ENCODE assay signal across 9 cellular contexts in the genomic region with DNA sequence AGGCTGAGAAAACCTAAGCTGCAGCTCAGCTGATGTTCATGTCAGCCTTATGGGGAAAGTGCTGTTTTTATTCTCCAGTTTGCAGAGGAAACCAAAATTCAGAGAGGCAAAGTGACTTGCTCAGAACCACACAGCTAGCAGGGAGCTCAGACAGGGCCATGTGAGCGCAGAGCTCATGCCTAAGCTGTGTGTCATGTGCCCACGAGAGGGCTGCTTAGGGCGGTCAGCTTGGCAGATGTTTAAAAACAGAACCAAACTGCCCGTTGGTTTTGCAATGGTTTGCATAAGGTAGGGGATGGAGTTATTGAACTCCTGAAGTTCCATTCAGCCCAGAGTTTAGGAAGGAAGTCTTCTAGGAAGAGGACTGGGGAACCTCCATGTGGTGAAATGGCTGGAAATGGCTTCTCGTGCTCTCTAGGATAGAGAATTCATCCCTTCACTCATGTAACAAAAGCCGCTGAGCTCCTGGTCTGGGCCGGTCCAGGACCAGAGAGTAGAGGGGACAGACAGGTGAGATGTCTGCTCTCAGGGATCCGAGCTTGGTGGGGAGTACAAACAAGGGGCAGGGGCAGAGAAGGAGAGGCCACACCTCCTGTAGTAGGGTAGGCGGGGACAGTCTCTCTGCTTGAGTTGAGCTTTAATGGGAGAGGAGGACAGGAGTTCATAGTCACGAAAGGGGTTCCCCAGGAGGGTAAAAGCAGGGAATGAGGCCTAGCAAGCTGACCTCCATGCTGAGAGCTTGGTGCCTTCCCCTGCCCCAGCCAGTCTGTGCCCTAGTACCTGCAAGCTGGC. TPM values are rescaled to one million over a fixed set of nuclear protein-coding genes. Genes with fewer than 3 reads are reported as not detected.
DNase-seq lines count a peak whose midpoint lies in the region; ATAC-seq and TF ChIP-seq lines count a peak whose summit lies in the region.
"Had no signal": no experiment of that assay in that cellular context is flagged by ENCODE, and none has a peak within 500 bp of the region (broad histone marks: within the 10 kb centered on the region; RNA-seq: fewer than 3 reads in every experiment).

No MANE protein-coding gene starts in this region.

- H3K4me1 Mint-ChIP-seq in mesothelial cell of epicardium, result peaks cover 47% of the 10 kb centered on the region
- no peaks in the 10 kb centered on the region for H3K4me1 Mint-ChIP-seq in CD4-positive, alpha-beta T cell (ENCODE audit: low read depth)
- H3K4me1 Mint-ChIP-seq: activated naive CD4-positive, alpha-beta T cell treated with anti-CD3 and anti-CD28 coated beads, Interleukin-2, amount 50 U/mL, for 24 hours had no signal

- no peak for TF ChIP-seq CTCF in colonic mucosa (IDR thresholded peaks at IDR 0.05)
- TF ChIP-seq CTCF in mesothelial cell of epicardium (IDR thresholded peaks at IDR 0.05; ENCODE audit: unreplicated experiment), result no peak
- TF ChIP-seq CTCF in CD4-positive, alpha-beta T cell (IDR thresholded peaks at IDR 0.05), result no peak

- no peaks in the 10 kb centered on the region for H3K36me3 ChIP-seq in colonic mucosa

- H3K4me1 ChIP-seq in colonic mucosa, result peaks cover 24% of the 10 kb centered on the region

- H3K27me3 Mint-ChIP-seq in mesothelial cell of epicardium (ENCODE audit: low read depth), result no peaks in the 10 kb centered on the region
- H3K27me3 Mint-ChIP-seq in CD4-positive, alpha-beta T cell, result no peaks in the 10 kb centered on the region
- H3K27me3 Mint-ChIP-seq: activated naive CD4-positive, alpha-beta T cell treated with anti-CD3 and anti-CD28 coated beads, Interleukin-2, amount 50 U/mL, for 24 hours had no signal

- no peaks in the 10 kb centered on the region for H3K27me3 ChIP-seq in colonic mucosa
- no peaks in the 10 kb centered on the region for H3K27me3 ChIP-seq in CD4-positive, alpha-beta T cell (ENCODE audit: control insufficient read depth, insufficient read depth, low read length)

- H3K4me3 Mint-ChIP-seq in mesothelial cell of epicardium, result no peak overlapping the region
- H3K4me3 Mint-ChIP-seq in CD4-positive, alpha-beta T cell, result no peak overlapping the region
- H3K4me3 Mint-ChIP-seq: activated naive CD4-positive, alpha-beta T cell treated with anti-CD3 and anti-CD28 coated beads, Interleukin-2, amount 50 U/mL, for 24 hours had no signal

- DNase-seq in AG08395 (ENCODE audit: low spot score) (peak; percentile 96), LHCN-M2 (ENCODE audit: low read depth) (peak; percentile 91), colonic mucosa (no peak), mesothelial cell of epicardium (ENCODE audit: low spot score in 2 of 2, unreplicated experiment in 2 of 2) (no peak), activated gamma-delta T cell treated with Interleukin-2 at 50 U/mL for 16 hours (no peak), GM19240 (ENCODE audit: insufficient read length, low spot score) (no peak)
- DNase-seq in CD4-positive, alpha-beta T cell, result no peak

- H3K9ac ChIP-seq in colonic mucosa (ENCODE audit: low read depth in 2 of 2, low read length in 2 of 2), result peak overlapping the region; percentile 38 to 59

- H3K9me3 ChIP-seq in colonic mucosa, result no peaks in the 10 kb centered on the region
- H3K9me3 ChIP-seq in CD4-positive, alpha-beta T cell (ENCODE audit: control insufficient read depth, low read length), result no peaks in the 10 kb centered on the region

- no peak overlapping the region for H3K4me3 ChIP-seq in colonic mucosa

- H3K9me3 Mint-ChIP-seq in mesothelial cell of epicardium, result no peaks in the 10 kb centered on the region
- no peaks in the 10 kb centered on the region for H3K9me3 Mint-ChIP-seq in CD4-positive, alpha-beta T cell
- H3K9me3 Mint-ChIP-seq: activated naive CD4-positive, alpha-beta T cell treated with anti-CD3 and anti-CD28 coated beads, Interleukin-2, amount 50 U/mL, for 24 hours had no signal

- peak overlapping the region; percentile 96 for H3K27ac Mint-ChIP-seq in mesothelial cell of epicardium
- H3K27ac Mint-ChIP-seq in CD4-positive, alpha-beta T cell, result no peak overlapping the region
- H3K27ac Mint-ChIP-seq: activated naive CD4-positive, alpha-beta T cell treated with anti-CD3 and anti-CD28 coated beads, Interleukin-2, amount 50 U/mL, for 24 hours had no signal

- CTCF ChIA-PET in CD4-positive, alpha-beta T cell (lab: Charles Lee), result interaction anchor here (1.2 kb wide), 1 partner anchor 10 kb away, joined by 3 read pairs; no protein-coding TSS in a partner anchor

- no peak for ATAC-seq in HG03460 (IDR thresholded peaks at IDR 0.05; ENCODE audit: unreplicated experiment)
- no peak for ATAC-seq in CD4-positive, alpha-beta T cell (ENCODE audit: poor library complexity)

- H3K36me3 Mint-ChIP-seq in mesothelial cell of epicardium, result peaks cover 16% of the 10 kb centered on the region
- H3K36me3 Mint-ChIP-seq in CD4-positive, alpha-beta T cell (ENCODE audit: low read depth), result no peaks in the 10 kb centered on the region
- H3K36me3 Mint-ChIP-seq: activated naive CD4-positive, alpha-beta T cell treated with anti-CD3 and anti-CD28 coated beads, Interleukin-2, amount 50 U/mL, for 24 hours had no signal

- POLR2A ChIA-PET in CD4-positive, alpha-beta T cell (lab: Charles Lee), result no interaction called here

- peak overlapping the region; percentile 93 for H3K27ac ChIP-seq in colonic mucosa
- no peak overlapping the region for H3K27ac ChIP-seq in CD4-positive, alpha-beta T cell (ENCODE audit: low read depth, low read length)

- intact Hi-C loops in colonic mucosa (cut with DNase I), result no loop called here
- intact Hi-C loops in CD4-positive, alpha-beta T cell (cut with DNase I, micrococcal nuclease), result no loop called here

RNA-seq across cellular contexts. Expression of a gene that starts 46.9 kb away (rescaled TPM):
- total RNA-seq in LHCN-M2 (2014; rRNA removed) (51.7 and 53.3 TPM in 2 replicates), colonic mucosa (100 to 1,000 TPM in 1 of 2 donors, 10 to 100 TPM in 1; 77.5 to 133 TPM), mesothelial cell of epicardium (31.3 to 33.1 TPM (median 32.6 TPM) in 3 replicates)
- 37.3 TPM for polyA plus RNA-seq in LHCN-M2 (2012)
- total RNA-seq in CD4-positive, alpha-beta T cell, result under 1 TPM; 0.11 to 0.22 TPM

Comparison
In these comparisons a context has a peak if more than half of its experiments do, and no peak if none do; other contexts are left out.
1. DNase-seq: peak in AG08395 (single experiment) and LHCN-M2 (single experiment); none in colonic mucosa (single experiment), mesothelial cell of epicardium (0 of 2), activated gamma-delta T cell treated with Interleukin-2 at 50 U/mL for 16 hours (single experiment), CD4-positive, alpha-beta T cell (0 of 10) and GM19240 (single experiment).
2. RNA of a gene that starts 46.9 kb away (total RNA-seq): 77.5 to 133 TPM in colonic mucosa, 51.7 to 53.3 TPM in LHCN-M2 and 31.3 to 33.1 TPM in mesothelial cell of epicardium; 0.11 to 0.22 TPM in CD4-positive, alpha-beta T cell; every median in the first group is over 10 times any median in the second.